Comparison of ENCODE assay signal across 17 cellular contexts in genomic region chr9:135299239-135299590, GRCh38.
"Had no signal": no experiment of that assay in that cellular context is flagged by ENCODE, and none has a peak within 500 bp of the region (broad histone marks: within the 10 kb centered on the region; RNA-seq: fewer than 3 reads in every experiment).

No MANE protein-coding gene starts in this region.

- H3K27ac Mint-ChIP-seq: effector memory CD8-positive, alpha-beta T cell; immature natural killer cell; naive thymus-derived CD8-positive, alpha-beta T cell; progenitor cell of endocrine pancreas; type B pancreatic cell had no signal

- DNase-seq: effector memory CD8-positive, alpha-beta T cell; foreskin keratinocyte; immature natural killer cell; mesendoderm; nucleus accumbens; right cardiac atrium; small intestine; stimulated activated CD4-positive, alpha-beta T cell treated with anti-CD3 and anti-CD28 coated beads, Interleukin-2, amount 100 ng/mL, for 48 hours; stimulated activated naive CD8-positive, alpha-beta T cell treated with anti-CD3 and anti-CD28 coated beads, Interleukin-15, Interleukin-2, amounts not matched to agents 100 U/mL and 50 U/mL, for 24 hours; thyroid gland; uterus had no signal

- H3K4me1 ChIP-seq: foreskin keratinocyte, suprapubic skin, uterus had no signal

- H3K36me3 ChIP-seq: pancreas, suprapubic skin, thyroid gland, uterus had no signal

- H3K4me1 Mint-ChIP-seq: immature natural killer cell; naive thymus-derived CD8-positive, alpha-beta T cell had no signal

- ATAC-seq: effector memory CD8-positive, alpha-beta T cell; foreskin keratinocyte; left colon; naive thymus-derived CD8-positive, alpha-beta T cell; right cardiac atrium; stimulated activated naive CD8-positive, alpha-beta T cell treated with anti-CD3 and anti-CD28 coated beads, Interleukin-15, Interleukin-2, amounts not matched to agents 100 U/mL and 50 U/mL, for 24 hours had no signal

- H3K4me3 ChIP-seq: pancreas, suprapubic skin, thyroid gland, uterus had no signal

- H3K9me3 Mint-ChIP-seq: immature natural killer cell, type B pancreatic cell had no signal

- H3K27me3 ChIP-seq: foreskin keratinocyte, pancreas, uterus had no signal

- H3K27ac ChIP-seq: foreskin keratinocyte, pancreas, suprapubic skin, thyroid gland, uterus had no signal

- H3K4me3 Mint-ChIP-seq: effector memory CD8-positive, alpha-beta T cell; immature natural killer cell; naive thymus-derived CD8-positive, alpha-beta T cell; type B pancreatic cell had no signal

- H3K9me3 ChIP-seq: pancreas, suprapubic skin, thyroid gland, uterus had no signal

- H3K36me3 Mint-ChIP-seq: immature natural killer cell; naive thymus-derived CD8-positive, alpha-beta T cell; type B pancreatic cell had no signal
